In genomic region chr22:42381152-42381551, GRCh38 we compare ENCODE assay signal across 16 cellular contexts. TPM values are rescaled to one million over a fixed set of nuclear protein-coding genes. Genes with fewer than 3 reads are reported as not detected.
DNase-seq lines count a peak whose midpoint lies in the region; TF ChIP-seq lines count a peak whose summit lies in the region.
"Had no signal": no experiment of that assay in that cellular context is flagged by ENCODE, and none has a peak within 500 bp of the region (broad histone marks: within the 10 kb centered on the region; RNA-seq: fewer than 3 reads in every experiment).

No MANE protein-coding gene starts in this region.

- H3K27me3 ChIP-seq in NT2/D1 (ENCODE audit: insufficient read depth, insufficient read length) (no peaks in the 10 kb centered on the region), endodermal cell (ENCODE audit: control insufficient read depth, insufficient read depth, low read length, poor library complexity, severe bottlenecking) (no peaks in the 10 kb centered on the region), neural progenitor cell (no peaks in the 10 kb centered on the region), Peyer's patch (no peaks in the 10 kb centered on the region), spleen (replicated peaks in 1 of 7) (peaks cover 0 to 5% (median 0%) of the 10 kb centered on the region in 7 donors)
- H3K27me3 ChIP-seq: BLaER1 had no signal

- H3K27ac Mint-ChIP-seq in endodermal cell (no peak overlapping the region), neural progenitor cell (no peak overlapping the region)
- H3K27ac Mint-ChIP-seq: HFFc6 had no signal

- H3K9me3 Mint-ChIP-seq in endodermal cell (peaks cover 13% of the 10 kb centered on the region), neural progenitor cell (no peaks in the 10 kb centered on the region)
- H3K9me3 Mint-ChIP-seq: CD8-positive, alpha-beta memory T cell; HFFc6 had no signal

- no peaks in the 10 kb centered on the region for H4K20me1 ChIP-seq in neural progenitor cell (ENCODE audit: low read depth)
- H4K20me1 ChIP-seq: BLaER1 had no signal

- no peak overlapping the region for H2AFZ ChIP-seq in neural progenitor cell (replicated peaks)

- H3K9me3 ChIP-seq in NT2/D1 (ENCODE audit: insufficient read depth, low read length) (peaks cover 5% of the 10 kb centered on the region; the same call in 1 of the 2 replicates), endodermal cell (ENCODE audit: control insufficient read depth, low read length) (peaks cover 6% of the 10 kb centered on the region), neural progenitor cell (ENCODE audit: low read depth) (no peaks in the 10 kb centered on the region), Peyer's patch (no peaks in the 10 kb centered on the region), spleen (no peaks in the 10 kb centered on the region)
- H3K9me3 ChIP-seq: BLaER1, Caco-2 had no signal

- no peaks in the 10 kb centered on the region for H3K79me2 ChIP-seq in neural progenitor cell (ENCODE audit: low read depth)

- no peak overlapping the region for H3K4me3 ChIP-seq in NT2/D1 (ENCODE audit: insufficient read length, low read depth)
- H3K4me3 ChIP-seq in endodermal cell (ENCODE audit: low read length): no peak overlapping the region
- no peak overlapping the region for H3K4me3 ChIP-seq in neural progenitor cell
- H3K4me3 ChIP-seq in Peyer's patch: no peak overlapping the region
- no peak overlapping the region for H3K4me3 ChIP-seq in spleen
- H3K4me3 ChIP-seq: BLaER1 had no signal

- peaks cover 24% of the 10 kb centered on the region for H3F3A ChIP-seq in neural progenitor cell (ENCODE audit: low read depth)

- TF ChIP-seq POLR2A in Peyer's patch (IDR thresholded peaks at IDR 0.05): no peak
- TF ChIP-seq POLR2A in spleen (IDR thresholded peaks at IDR 0.05): no peak

- H3K9ac ChIP-seq in NT2/D1 (ENCODE audit: insufficient read length, low read depth) (peak overlapping the region; percentile 21), endodermal cell (ENCODE audit: extremely low read depth, low read length, poor library complexity, severe bottlenecking) (no peak overlapping the region), neural progenitor cell (no peak overlapping the region)
- H3K9ac ChIP-seq: BLaER1 had no signal

- H3K27me3 Mint-ChIP-seq in endodermal cell (ENCODE audit: insufficient read depth): peaks cover 3% of the 10 kb centered on the region
- H3K27me3 Mint-ChIP-seq in neural progenitor cell (ENCODE audit: insufficient read depth, low read depth): peaks cover 25% of the 10 kb centered on the region

- H3K36me3 ChIP-seq in NT2/D1 (ENCODE audit: insufficient read depth, insufficient read length, low read length) (no peaks in the 10 kb centered on the region), endodermal cell (ENCODE audit: control insufficient read depth, insufficient read depth, low read length) (no peaks in the 10 kb centered on the region), neural progenitor cell (no peaks in the 10 kb centered on the region), Peyer's patch (no peaks in the 10 kb centered on the region), spleen (peaks cover 0 to 59% (median 0%) of the 10 kb centered on the region in 6 donors)
- H3K36me3 ChIP-seq: BLaER1 had no signal

- WGBS in endodermal cell (ENCODE audit: insufficient coverage in 1 of 2, insufficient read length in 1 of 2), 2 experiments: 70 to 74% methylated on average over 4 to 7 of the region's 7 CpGs
- 50 to 77% (median 72%) methylated on average over 2 to 7 of the region's 7 CpGs for WGBS in spleen, 5 donors

- H3K4me3 Mint-ChIP-seq in endodermal cell: no peak overlapping the region
- no peak overlapping the region for H3K4me3 Mint-ChIP-seq in neural progenitor cell
- H3K4me3 Mint-ChIP-seq: CD8-positive, alpha-beta memory T cell; HFFc6 had no signal

- peaks cover 34% of the 10 kb centered on the region for H3K4me1 Mint-ChIP-seq in endodermal cell
- peaks cover 54% of the 10 kb centered on the region for H3K4me1 Mint-ChIP-seq in neural progenitor cell
- H3K4me1 Mint-ChIP-seq: CD8-positive, alpha-beta memory T cell had no signal

- no peak overlapping the region for H3K27ac ChIP-seq in endodermal cell (ENCODE audit: low read depth, low read length)
- no peak overlapping the region for H3K27ac ChIP-seq in neural progenitor cell
- no peak overlapping the region for H3K27ac ChIP-seq in Peyer's patch
- no peak overlapping the region for H3K27ac ChIP-seq in spleen
- H3K27ac ChIP-seq: BLaER1 had no signal

- intact Hi-C loops in spleen (cut with DNase I; ENCODE audit: low total_unique reads): no loop called here

- peaks cover 13% of the 10 kb centered on the region for H3K4me1 ChIP-seq in NT2/D1 (ENCODE audit: insufficient read depth, insufficient read length)
- peaks cover 18% of the 10 kb centered on the region for H3K4me1 ChIP-seq in endodermal cell (ENCODE audit: control insufficient read depth, insufficient read depth, low read length)
- peaks cover 31% of the 10 kb centered on the region for H3K4me1 ChIP-seq in neural progenitor cell
- peaks cover 0 to 8% (median 0%) of the 10 kb centered on the region in 4 donors for H3K4me1 ChIP-seq in Peyer's patch
- peaks cover 0 to 14% (median 4%) of the 10 kb centered on the region in 6 donors for H3K4me1 ChIP-seq in spleen

- no peak for TF ChIP-seq CTCF in endodermal cell (conservative IDR thresholded peaks at IDR 0.05)
- TF ChIP-seq CTCF in neural progenitor cell (IDR thresholded peaks at IDR 0.05): no peak
- TF ChIP-seq CTCF in Peyer's patch (IDR thresholded peaks at IDR 0.05): no peak
- TF ChIP-seq CTCF in spleen (IDR thresholded peaks at IDR 0.05 in 8 of 11, conservative IDR thresholded peaks at IDR 0.05 in 3 of 11): no peak

- DNase-seq in ELF-1 (ENCODE audit: low read depth, low spot score): peak; percentile 34
- no peak for DNase-seq in NT2/D1 (ENCODE audit: low read depth, low spot score)
- peak; percentile 74 for DNase-seq in endodermal cell
- no peak for DNase-seq in neural progenitor cell (ENCODE audit: low spot score)
- DNase-seq in Peyer's patch: no peak
- no peak for DNase-seq in spleen
- DNase-seq in activated CD4-positive, CD25-positive, alpha-beta regulatory T cell (lab: John Stamatoyannopoulos, UW): no peak
- DNase-seq: 8988T; AML-193; Caco-2; CD8-positive, alpha-beta memory T cell; DMS53; GOT3; HCEC 1CT; HFFc6 had no signal

- no peaks in the 10 kb centered on the region for H3K36me3 Mint-ChIP-seq in endodermal cell (ENCODE audit: low read depth)
- H3K36me3 Mint-ChIP-seq in neural progenitor cell: no peaks in the 10 kb centered on the region
- H3K36me3 Mint-ChIP-seq: CD8-positive, alpha-beta memory T cell had no signal

- H3K4me2 ChIP-seq in neural progenitor cell: peak overlapping the region; percentile 27
- H3K4me2 ChIP-seq: BLaER1 had no signal

RNA-seq across cellular contexts. Expression of gene NFAM1, which starts 51.1 kb away (rescaled TPM):
- total RNA-seq in endodermal cell (1 to 10 TPM in 1 of 2 donors, under 1 TPM in 1; 0.92 to 1.1 TPM), neural progenitor cell (ENCODE audit: low replicate concordance) (0.19 and 0.40 TPM in 2 replicates), Peyer's patch (1 to 10 TPM in 2 of 4 donors, under 1 TPM in 2; 0.35 to 2.4 (median 1.0) TPM), spleen (10 to 100 TPM; 18.7 to 56.6 (median 39.0) TPM)
- 0.32 TPM for polyA plus RNA-seq in endodermal cell (2013, experiment 1 of 2)
- 0.25 TPM for polyA plus RNA-seq in endodermal cell (2013, experiment 2 of 2)
- polyA plus RNA-seq in spleen: 10 to 100 TPM in 1 of 3 donors, 1 to 10 TPM in 2; 2.0 to 10.6 (median 3.0) TPM
- total RNA-seq: Caco-2, HFFc6 had no signal
- polyA plus RNA-seq: CD8-positive, alpha-beta memory T cell had no signal

Comparison
In these comparisons a context has a peak if more than half of its experiments do, and no peak if none do; other contexts are left out.
1. DNase-seq: peak in ELF-1 (single experiment) and endodermal cell (single experiment); none in NT2/D1 (single experiment), neural progenitor cell (single experiment), Peyer's patch (0 of 3), spleen (single experiment) and activated CD4-positive, CD25-positive, alpha-beta regulatory T cell (0 of 4).
2. RNA of gene NFAM1, which starts 51.1 kb away (total RNA-seq): 18.7 to 56.6 TPM in spleen; 0.35 to 2.4 TPM in Peyer's patch, 0.92 to 1.1 TPM in endodermal cell and 0.19 to 0.40 TPM in neural progenitor cell; every median in the first group is over 4 times any median in the second.